In genomic region chr1:43935711-43936427, GRCh38 we compare ENCODE assay signal across 9 cellular contexts. TPM values are rescaled to one million over a fixed set of nuclear protein-coding genes. Genes with fewer than 3 reads are reported as not detected.
A peak's percentile ranks its signal among the peaks of the same experiment; 100 is the strongest.
DNase-seq lines count a peak whose midpoint lies in the region; TF ChIP-seq lines count a peak whose summit lies in the region.
"Had no signal": no experiment of that assay in that cellular context is flagged by ENCODE, and none has a peak within 500 bp of the region (broad histone marks: within the 10 kb centered on the region; RNA-seq: fewer than 3 reads in every experiment).

No MANE protein-coding gene starts in this region.

- H3K27me3 Mint-ChIP-seq in glutamatergic neuron (ENCODE audit: unreplicated experiment): peaks cover 21% of the 10 kb centered on the region
- peaks cover 3% of the 10 kb centered on the region for H3K27me3 Mint-ChIP-seq in osteocyte (ENCODE audit: unreplicated experiment)

- no peak overlapping the region for H3K27ac ChIP-seq in PC-9
- no peak overlapping the region for H3K27ac ChIP-seq in MM.1S (ENCODE audit: low read length)

- H3K9me2 ChIP-seq in PC-9 (ENCODE audit: insufficient read depth): no peaks in the 10 kb centered on the region
- no peaks in the 10 kb centered on the region for H3K9me2 ChIP-seq in MM.1S (replicated peaks; ENCODE audit: insufficient read depth, low read length)

- H2AFZ ChIP-seq in PC-9 (no peak overlapping the region), MM.1S (ENCODE audit: low read length) (no peak overlapping the region)

- H3F3A ChIP-seq in PC-9 (ENCODE audit: insufficient read depth, low read depth): peaks cover 29% of the 10 kb centered on the region; the same call in 1 of the 2 replicates
- H3F3A ChIP-seq in MM.1S (ENCODE audit: insufficient read depth, low read length): no peaks in the 10 kb centered on the region

- 0 out of 2 replicates have a peak, but pooled peaks cover 7% of the 10 kb centered on the region for H3K79me2 ChIP-seq in PC-9 (ENCODE audit: low read depth)
- H3K79me2 ChIP-seq in MM.1S (ENCODE audit: low read length): no peaks in the 10 kb centered on the region

- POLR2A ChIA-PET in PC-9 (lab: Charles Lee; ENCODE audit: unreplicated experiment): interaction anchor here (1.2 kb wide), 1 partner anchor 172 kb away, joined by 10 read pairs; no protein-coding TSS in a partner anchor

- peaks cover 32% of the 10 kb centered on the region for H3K4me1 ChIP-seq in PC-9 (replicated peaks; ENCODE audit: insufficient read depth)
- peaks cover 18% of the 10 kb centered on the region for H3K4me1 ChIP-seq in skeletal muscle satellite cell (ENCODE audit: control insufficient read depth, insufficient read depth, low read length)
- peaks cover 5% of the 10 kb centered on the region for H3K4me1 ChIP-seq in MM.1S (ENCODE audit: low read length)

- H3K4me2 ChIP-seq in PC-9 (peak overlapping the region; percentile 95; the same call in 1 of the 2 replicates), skeletal muscle satellite cell (ENCODE audit: low read length) (peak overlapping the region; percentile 75), MM.1S (ENCODE audit: low read depth, low read length) (no peak overlapping the region)

- H3K36me3 ChIP-seq in PC-9 (ENCODE audit: low read depth) (no peaks in the 10 kb centered on the region), skeletal muscle satellite cell (ENCODE audit: insufficient read depth, low read length) (no peaks in the 10 kb centered on the region), MM.1S (replicated peaks; ENCODE audit: insufficient read depth, low read length) (no peaks in the 10 kb centered on the region)

- H3K9me3 Mint-ChIP-seq in glutamatergic neuron (ENCODE audit: unreplicated experiment): peaks cover 8% of the 10 kb centered on the region
- no peaks in the 10 kb centered on the region for H3K9me3 Mint-ChIP-seq in osteocyte (ENCODE audit: unreplicated experiment)
- H3K9me3 Mint-ChIP-seq: activated naive CD4-positive, alpha-beta T cell treated with anti-CD3 and anti-CD28 coated beads, Interleukin-2, amount 50 U/mL, for 24 hours had no signal

- no peaks in the 10 kb centered on the region for H3K9me3 ChIP-seq in PC-9 (ENCODE audit: insufficient read depth, low read depth)
- H3K9me3 ChIP-seq in skeletal muscle satellite cell (replicated peaks; ENCODE audit: low read length): no peaks in the 10 kb centered on the region
- no peaks in the 10 kb centered on the region for H3K9me3 ChIP-seq in MM.1S (replicated peaks; ENCODE audit: insufficient read depth, low read length)

- no peak overlapping the region for H3K27ac Mint-ChIP-seq in glutamatergic neuron (ENCODE audit: unreplicated experiment)
- no peak overlapping the region for H3K27ac Mint-ChIP-seq in osteocyte (ENCODE audit: unreplicated experiment)
- H3K27ac Mint-ChIP-seq: activated naive CD4-positive, alpha-beta T cell treated with anti-CD3 and anti-CD28 coated beads, Interleukin-2, amount 50 U/mL, for 24 hours had no signal

- H4K20me1 ChIP-seq in PC-9 (ENCODE audit: insufficient read depth) (no peaks in the 10 kb centered on the region), MM.1S (ENCODE audit: insufficient read depth, low read length) (no peaks in the 10 kb centered on the region)

- no peak for TF ChIP-seq CTCF in GM13977 (IDR thresholded peaks at IDR 0.05; ENCODE audit: extremely low read depth, insufficient read depth, missing control alignments)
- TF ChIP-seq CTCF in PC-9 (conservative IDR thresholded peaks at IDR 0.05): no peak
- TF ChIP-seq CTCF in glutamatergic neuron (IDR thresholded peaks at IDR 0.05; ENCODE audit: partially characterized antibody, unreplicated experiment): no peak
- no peak for TF ChIP-seq CTCF in MM.1S (IDR thresholded peaks at IDR 0.05; ENCODE audit: low read length)
- no peak for TF ChIP-seq CTCF in osteocyte (IDR thresholded peaks at IDR 0.05)

- intact Hi-C loops in PC-9 (cut with micrococcal nuclease; ENCODE audit: unreplicated experiment): loop anchor here (2.0 kb wide), 1 partner anchor 709 kb away; no protein-coding TSS in a partner anchor

- H3K36me3 Mint-ChIP-seq in glutamatergic neuron (ENCODE audit: unreplicated experiment): peaks cover 12% of the 10 kb centered on the region
- H3K36me3 Mint-ChIP-seq in osteocyte (ENCODE audit: unreplicated experiment): no peaks in the 10 kb centered on the region

- H3K4me1 Mint-ChIP-seq in glutamatergic neuron (ENCODE audit: low read depth, unreplicated experiment) (peaks cover 19% of the 10 kb centered on the region), osteocyte (ENCODE audit: unreplicated experiment) (peaks cover 22% of the 10 kb centered on the region)

- H3K4me3 Mint-ChIP-seq in glutamatergic neuron (ENCODE audit: unreplicated experiment) (peak overlapping the region; percentile 15), osteocyte (ENCODE audit: unreplicated experiment) (no peak overlapping the region)

- H3K4me3 ChIP-seq in PC-9 (no peak overlapping the region; the same call in 1 of the 2 replicates), skeletal muscle satellite cell (ENCODE audit: low read length) (peak overlapping the region; percentile 55), MM.1S (ENCODE audit: low read length) (no peak overlapping the region)

- no TSS peak for BruUV-seq in PC-9 (replicated peaks; lab: Mats Ljungman, UMichigan)

- peak; percentile 49 for DNase-seq in GM13977 (ENCODE audit: low spot score)
- no peak for DNase-seq in PC-9
- no peak for DNase-seq in glutamatergic neuron
- DNase-seq in hepatic stellate cell (ENCODE audit: low spot score): no peak
- DNase-seq in MM.1S: no peak
- no peak for DNase-seq in osteocyte (ENCODE audit: extremely low spot score, unreplicated experiment)
- no peak for DNase-seq in central memory CD4-positive, alpha-beta T cell

- in situ Hi-C loops in GM13977 (cut with MboI; ENCODE audit: low pct_unique_long_range_greater_than_20kb, low sequenced_read_pairs, unreplicated experiment): loop anchor here (10.0 to 25.0 kb wide), 2 partner anchors 171 to 399 kb away; partner anchors contain the start of gene PTPRF

- H3K9ac ChIP-seq in skeletal muscle satellite cell (ENCODE audit: low read depth, low read length) (no peak overlapping the region), MM.1S (ENCODE audit: low read length) (no peak overlapping the region)

- CTCF ChIA-PET in PC-9 (lab: Charles Lee): interaction anchor here (1.0 to 4.0 kb wide), 7 partner anchors 8 to 406 kb away, joined by 5 to 185 read pairs (median 9); partner anchors contain the start of gene PTPRF

- H3K27me3 ChIP-seq in PC-9 (ENCODE audit: insufficient read depth, low read depth) (no peaks in the 10 kb centered on the region), skeletal muscle satellite cell (ENCODE audit: control insufficient read depth, insufficient read depth, low read length) (peaks cover 3% of the 10 kb centered on the region), MM.1S (replicated peaks; ENCODE audit: insufficient read depth, low read length) (no peaks in the 10 kb centered on the region)

RNA-seq across cellular contexts. Expression of gene ARTN, which starts 2.3 kb away (rescaled TPM):
- total RNA-seq in PC-9 (2021): 17.4 and 33.6 TPM in 2 replicates
- total RNA-seq in glutamatergic neuron (ENCODE audit: unreplicated experiment): not detected
- not detected in 2 replicates for total RNA-seq in skeletal muscle satellite cell (2012; rRNA removed)
- 0.81 and 1.1 TPM in 2 replicates for total RNA-seq in osteocyte

RNA-seq across cellular contexts. Expression of gene IPO13, which starts 10.9 kb away (rescaled TPM):
- total RNA-seq in PC-9 (2021) (25.0 and 27.2 TPM in 2 replicates), glutamatergic neuron (ENCODE audit: unreplicated experiment) (53.2 TPM), osteocyte (37.6 and 40.8 TPM in 2 replicates)
- 18.8 and 20.5 TPM in 2 replicates for total RNA-seq in skeletal muscle satellite cell (2012; rRNA removed)

RNA-seq across cellular contexts. Expression of gene DPH2, which starts 33.9 kb away (rescaled TPM):
- total RNA-seq in PC-9 (2021) (32.8 and 37.8 TPM in 2 replicates), glutamatergic neuron (ENCODE audit: unreplicated experiment) (25.3 TPM), osteocyte (21.7 and 22.4 TPM in 2 replicates)
- total RNA-seq in skeletal muscle satellite cell (2012; rRNA removed): 18.1 and 19.8 TPM in 2 replicates

RNA-seq across cellular contexts. Expression of gene ATP6V0B, which starts 38.9 kb away (rescaled TPM):
- total RNA-seq in PC-9 (2021) (110 and 125 TPM in 2 replicates), glutamatergic neuron (ENCODE audit: unreplicated experiment) (208 TPM), osteocyte (128 and 130 TPM in 2 replicates)
- 75.8 and 112 TPM in 2 replicates for total RNA-seq in skeletal muscle satellite cell (2012; rRNA removed)

RNA-seq across cellular contexts. Expression of gene B4GALT2, which starts 43.1 kb away (rescaled TPM):
- total RNA-seq in PC-9 (2021) (66.2 and 72.9 TPM in 2 replicates), glutamatergic neuron (ENCODE audit: unreplicated experiment) (45.7 TPM), osteocyte (62.8 and 65.5 TPM in 2 replicates)
- total RNA-seq in skeletal muscle satellite cell (2012; rRNA removed): 72.8 and 94.4 TPM in 2 replicates
